ENCODE assay signal across 8 cellular contexts in the genomic region with DNA sequence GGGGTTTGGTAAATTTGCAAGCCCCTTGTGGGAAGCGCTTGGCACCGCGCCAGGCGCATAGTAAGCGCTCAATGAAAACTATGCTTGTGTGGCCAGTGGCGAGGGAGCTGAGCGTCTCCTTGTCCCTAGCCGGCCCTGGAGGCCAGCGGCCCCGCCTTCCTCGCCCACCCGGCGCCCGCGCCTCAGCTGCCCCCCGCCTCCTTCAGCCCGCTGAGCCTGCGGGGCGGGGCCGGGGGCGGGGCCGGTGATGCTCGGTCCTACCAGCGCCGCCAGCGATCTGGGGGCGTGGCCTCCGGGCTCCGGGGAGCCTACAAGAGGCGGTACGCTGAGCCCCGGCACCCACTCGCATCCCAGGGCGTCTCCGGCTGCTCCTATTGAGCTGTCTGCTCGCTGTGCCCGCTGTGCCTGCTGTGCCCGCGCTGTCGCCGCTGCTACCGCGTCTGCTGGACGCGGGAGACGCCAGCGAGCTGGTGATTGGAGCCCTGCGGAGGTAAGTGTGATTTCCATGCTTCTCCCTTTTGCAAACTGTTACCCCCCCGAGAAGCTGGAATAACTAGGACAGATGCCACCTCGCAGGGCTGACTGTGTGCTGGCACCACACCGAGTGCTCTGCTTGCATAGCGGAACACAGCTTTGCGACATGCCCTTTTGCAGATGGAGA. TPM values are rescaled to one million over a fixed set of nuclear protein-coding genes. Genes with fewer than 3 reads are reported as not detected.
DNase-seq lines count a peak whose midpoint lies in the region; ATAC-seq lines count a peak whose summit lies in the region.

CRISPLD2 (plus strand) TSS at position 342 of the 661 bp plus-strand sequence. CDS start 18,511 bp downstream, outside the sequence.

- H3K4me1 Mint-ChIP-seq in naive thymus-derived CD4-positive, alpha-beta T cell: peaks cover 11 to 31% (median 19%) of the 10 kb centered on the region in 7 donors

- peak within 1 kb of the TSS; percentile 55 for H3K4me3 ChIP-seq in naive thymus-derived CD4-positive, alpha-beta T cell (ENCODE audit: low read length)

- DNase-seq in DMS53 treated with DMSO at 0.1 percent for 48 hours (lab: John Stamatoyannopoulos, UW; ENCODE audit: unreplicated experiment): peak; percentile 78
- peak; percentile 78 for DNase-seq in LHCN-M2 (ENCODE audit: low read depth)
- peak; percentile 88 for DNase-seq in RPMI8226
- DNase-seq in activated effector memory CD4-positive, alpha-beta T cell treated with Interleukin-2 at 50 U/mL for 16 hours: peak; percentile 82
- DNase-seq in fibroblast of peridontal ligament (ENCODE audit: extremely low read depth): peak; percentile 73
- DNase-seq in naive thymus-derived CD4-positive, alpha-beta T cell: peak; percentile 85 to 92 (median 90)
- peak; percentile 71 for DNase-seq in stimulated activated CD8-positive, alpha-beta memory T cell treated with anti-CD3 and anti-CD28 coated beads, Interleukin-7, amount 100 ng/mL, for 24 hours (ENCODE audit: low read depth)

- H3K36me3 ChIP-seq in naive thymus-derived CD4-positive, alpha-beta T cell (ENCODE audit: control insufficient read depth in 2 of 3, insufficient read depth in 3 of 3, low read length in 3 of 3): no peaks in the 10 kb centered on the region

- no peaks in the 10 kb centered on the region for H3K9me3 ChIP-seq in naive thymus-derived CD4-positive, alpha-beta T cell (ENCODE audit: control insufficient read depth in 2 of 3, low read length in 3 of 3)

- peaks cover 3 to 5% of the 10 kb centered on the region in 2 donors for H3K27me3 ChIP-seq in naive thymus-derived CD4-positive, alpha-beta T cell (ENCODE audit: control insufficient read depth in 2 of 2, insufficient read depth in 2 of 2, low read length in 2 of 2)

- H3K27ac Mint-ChIP-seq in naive thymus-derived CD4-positive, alpha-beta T cell: peak within 1 kb of the TSS in 4 of 9 donors; percentile 14 to 62 (median 34)

- H3K27ac ChIP-seq in naive thymus-derived CD4-positive, alpha-beta T cell (ENCODE audit: low read depth, low read length): no peak within 1 kb of the TSS

- POLR2A ChIA-PET in naive thymus-derived CD4-positive, alpha-beta T cell (lab: Charles Lee): interaction anchor here (0.9 kb wide), 2 partner anchors 9 to 84 kb away, joined by 3 to 4 read pairs; no protein-coding TSS in a partner anchor

- CTCF ChIA-PET in naive thymus-derived CD4-positive, alpha-beta T cell (lab: Charles Lee): interaction anchor here (0.8 kb wide), 1 partner anchor 8 kb away, joined by 3 read pairs; no protein-coding TSS in a partner anchor

- H3K4me1 ChIP-seq in naive thymus-derived CD4-positive, alpha-beta T cell (ENCODE audit: control insufficient read depth in 2 of 2, insufficient read depth in 2 of 2, low read length in 2 of 2): peaks cover 9 to 20% of the 10 kb centered on the region in 2 donors

- peaks cover 0 to 5% (median 0%) of the 10 kb centered on the region in 5 donors for H3K36me3 Mint-ChIP-seq in naive thymus-derived CD4-positive, alpha-beta T cell

- H3K27me3 Mint-ChIP-seq in naive thymus-derived CD4-positive, alpha-beta T cell: peaks cover 0 to 54% (median 18%) of the 10 kb centered on the region in 5 donors

- ATAC-seq in naive thymus-derived CD4-positive, alpha-beta T cell: peak; percentile 100
- no peak for ATAC-seq in GM21423 (IDR thresholded peaks at IDR 0.05; ENCODE audit: unreplicated experiment)

- H3K4me3 Mint-ChIP-seq in naive thymus-derived CD4-positive, alpha-beta T cell: peak within 1 kb of the TSS; percentile 75 to 87 (median 82)

- H3K9me3 Mint-ChIP-seq in naive thymus-derived CD4-positive, alpha-beta T cell: no peaks in the 10 kb centered on the region

- intact Hi-C loops in naive thymus-derived CD4-positive, alpha-beta T cell (cut with micrococcal nuclease): loop anchor here (1.0 to 5.0 kb wide), 3 partner anchors 8 to 312 kb away; no protein-coding TSS in a partner anchor

RNA-seq across cellular contexts. Expression of gene CRISPLD2, which starts in this region (rescaled TPM):
- total RNA-seq in LHCN-M2 (2014; rRNA removed): 2.6 and 3.0 TPM in 2 replicates
- 4.6 TPM for polyA plus RNA-seq in LHCN-M2 (2012)
- total RNA-seq in naive thymus-derived CD4-positive, alpha-beta T cell: 10 to 100 TPM in 1 of 5 experiments, 1 to 10 TPM in 1, under 1 TPM in 3; 0.38 to 14.4 (median 0.49) TPM
- 1 to 10 TPM in 1 of 2 donors, under 1 TPM in 1; 0.82 to 1.7 TPM for polyA plus RNA-seq in naive thymus-derived CD4-positive, alpha-beta T cell
